ENCODE assay signal across 8 cellular contexts in the genomic region with DNA sequence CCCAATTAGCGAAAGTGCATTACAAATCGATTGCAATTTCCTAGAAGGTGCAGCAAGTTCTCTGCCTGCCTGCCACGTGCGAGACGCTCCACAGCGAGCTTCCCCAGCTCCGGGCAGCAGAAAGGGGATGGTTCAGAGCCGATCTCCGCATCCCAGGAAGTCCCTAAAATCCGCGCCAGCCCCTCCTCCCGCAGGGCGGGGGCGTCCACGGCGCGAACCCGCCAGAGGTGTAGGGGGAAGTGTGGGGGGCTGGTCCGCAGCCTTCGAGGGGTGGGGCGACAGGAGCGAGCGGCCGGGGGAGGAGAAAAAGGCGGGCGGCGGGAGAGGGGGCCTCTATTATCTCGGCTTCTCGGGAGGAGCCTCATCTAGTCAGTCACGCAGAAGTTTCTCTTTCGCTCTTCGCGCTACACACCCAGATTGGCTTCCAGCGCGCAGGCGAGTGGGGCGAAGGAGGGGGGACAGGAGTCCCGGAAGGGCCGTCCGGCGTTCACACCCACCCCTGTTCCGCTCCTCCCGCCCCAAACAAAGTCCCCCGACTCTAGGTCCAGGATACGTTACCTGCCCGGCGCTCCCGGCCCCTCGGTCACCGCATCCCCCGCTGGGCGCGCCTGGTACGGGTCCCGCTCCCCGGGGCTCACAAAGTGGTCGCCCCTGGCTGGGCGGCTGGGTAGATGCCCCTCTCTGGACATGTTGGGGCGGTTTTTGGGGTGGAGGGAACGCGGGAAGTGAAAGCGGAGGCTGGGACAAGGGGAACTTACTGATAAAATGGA. TPM values are rescaled to one million over a fixed set of nuclear protein-coding genes. Genes with fewer than 3 reads are reported as not detected.
DNase-seq lines count a peak whose midpoint lies in the region; ATAC-seq and TF ChIP-seq lines count a peak whose summit lies in the region.

No MANE protein-coding gene starts in this region.

- no peaks in the 10 kb centered on the region for H3K79me1 ChIP-seq in neuronal stem cell (ENCODE audit: low read depth, low read length)

- no peak overlapping the region for H3K4ac ChIP-seq in neuronal stem cell (ENCODE audit: low read length)

- H2BK12ac ChIP-seq in neuronal stem cell (ENCODE audit: low read length), result no peak overlapping the region

- no peak overlapping the region for H4K8ac ChIP-seq in neuronal stem cell (ENCODE audit: low read depth, low read length)

- H2BK120ac ChIP-seq in neuronal stem cell (ENCODE audit: low read depth, low read length), result peak overlapping the region; percentile 95

- H3K4me3 ChIP-seq in H7 (ENCODE audit: insufficient read depth, low read depth, low read length) (peak overlapping the region; percentile 74), neuronal stem cell (ENCODE audit: low read length in 2 of 2) (peak overlapping the region; percentile 80 to 98)

- WGBS in neuronal stem cell (ENCODE audit: extremely low coverage in 2 of 2, insufficient read length in 2 of 2, insufficient replicate concordance in 1 of 2), 2 donors, result no CpG with 5 or more reads among the region's 62 CpGs

- ATAC-seq in foreskin keratinocyte, result peak; percentile 85

- H3K14ac ChIP-seq in neuronal stem cell (ENCODE audit: low read length), result peak overlapping the region; percentile 79

- no peak for TF ChIP-seq CTCF in foreskin keratinocyte (conservative IDR thresholded peaks at IDR 0.05)

- H3K9me3 ChIP-seq in ES-I3 (ENCODE audit: control insufficient read depth, insufficient read depth, low read length) (no peaks in the 10 kb centered on the region), neuronal stem cell (replicated peaks in 1 of 2; ENCODE audit: control insufficient read depth in 2 of 2, insufficient read depth in 1 of 2, low read depth in 1 of 2, low read length in 2 of 2) (no peaks in the 10 kb centered on the region)

- peak overlapping the region; percentile 75 for H3K4me2 ChIP-seq in neuronal stem cell (ENCODE audit: insufficient read depth, low read length, poor library complexity, severe bottlenecking)

- H3K4me1 ChIP-seq in ES-I3 (ENCODE audit: insufficient read depth, low read length), result no peaks in the 10 kb centered on the region; the same call in 1 of the 2 replicates
- peaks cover 10% of the 10 kb centered on the region for H3K4me1 ChIP-seq in foreskin keratinocyte
- H3K4me1 ChIP-seq in neuronal stem cell (ENCODE audit: control insufficient read depth in 2 of 2, insufficient read depth in 1 of 2, low read depth in 1 of 2, low read length in 2 of 2), result no peaks in the 10 kb centered on the region

- H2BK5ac ChIP-seq in neuronal stem cell (ENCODE audit: low read length), result peak overlapping the region; percentile 62

- H3K9ac ChIP-seq in ES-I3 (ENCODE audit: low read depth, low read length) (peak overlapping the region; percentile 90), neuronal stem cell (ENCODE audit: low read depth, low read length, poor library complexity) (peak overlapping the region; percentile 86)

- no peak overlapping the region for H2AK5ac ChIP-seq in neuronal stem cell (ENCODE audit: low read depth, low read length)

- no peak overlapping the region for H4K91ac ChIP-seq in neuronal stem cell (ENCODE audit: low read depth, low read length, poor library complexity)

- H2BK15ac ChIP-seq in neuronal stem cell (ENCODE audit: low read length), result peak overlapping the region; percentile 67

- H2AFZ ChIP-seq in neuronal stem cell (ENCODE audit: low read length), result peak overlapping the region; percentile 98

- H3K36me3 ChIP-seq in ES-I3 (ENCODE audit: insufficient read depth, low read length) (no peaks in the 10 kb centered on the region), H7 (replicated peaks; ENCODE audit: control insufficient read depth, insufficient read depth, low read length) (no peaks in the 10 kb centered on the region), neuronal stem cell (replicated peaks in 1 of 2; ENCODE audit: control insufficient read depth in 2 of 2, insufficient read depth in 2 of 2, low read length in 2 of 2) (no peaks in the 10 kb centered on the region)

- peak overlapping the region; percentile 100 for H3K27ac ChIP-seq in foreskin keratinocyte
- H3K27ac ChIP-seq in neuronal stem cell (replicated peaks; ENCODE audit: low read length), result peak overlapping the region; percentile 92

- peaks cover 11% of the 10 kb centered on the region; the same call in 1 of the 2 replicates for H3K27me3 ChIP-seq in H7 (ENCODE audit: control insufficient read depth, insufficient read depth, low read length)
- H3K27me3 ChIP-seq in foreskin keratinocyte, result no peaks in the 10 kb centered on the region
- peaks cover 0 to 26% (median 1%) of the 10 kb centered on the region in 3 experiments for H3K27me3 ChIP-seq in neuronal stem cell (ENCODE audit: control insufficient read depth in 3 of 3, insufficient read depth in 3 of 3, low read depth in 1 of 3, low read length in 3 of 3)

- peak overlapping the region; percentile 99 for H3K18ac ChIP-seq in neuronal stem cell (ENCODE audit: low read length)

- peak; percentile 86 for DNase-seq in H7
- DNase-seq in LoVo (ENCODE audit: low spot score), result peak; percentile 87
- DNase-seq in SIG-M5 (lab: John Stamatoyannopoulos, UW), result peak; percentile 86
- peak; percentile 78 for DNase-seq in activated gamma-delta T cell treated with anti-CD3 and anti-CD28 coated beads, Interleukin-2, amount 50 U/mL, for 16 hours (ENCODE audit: low read depth)
- DNase-seq in foreskin keratinocyte, result peak; percentile 83 to 90
- DNase-seq in neuronal stem cell (ENCODE audit: low spot score), result peak; percentile 74
- peak; percentile 86 for DNase-seq in superior temporal gyrus (ENCODE audit: extremely low spot score)

- H3K23ac ChIP-seq in neuronal stem cell (ENCODE audit: low read depth, low read length, poor library complexity), result peak overlapping the region; percentile 97

RNA-seq across cellular contexts. Expression of a gene that starts 9.1 kb away (rescaled TPM):
- 0.37 and 0.45 TPM in 2 replicates for total RNA-seq in H7 (2014; rRNA removed; shearing (Covaris generic))
- 0.31 and 0.32 TPM in 2 replicates for total RNA-seq in foreskin keratinocyte
- polyA plus RNA-seq in foreskin keratinocyte, result 0.17 and 0.30 TPM in 2 replicates
- polyA plus RNA-seq in neuronal stem cell (2013, experiment 1 of 2), result 0.25 TPM
- 0.37 TPM for polyA plus RNA-seq in neuronal stem cell (2013, experiment 2 of 2)

Comparison
In these comparisons a context has a peak if more than half of its experiments do, and no peak if none do; other contexts are left out.
1. Peak in every context shown above with its lines: DNase-seq, ATAC-seq, H3K4me3 ChIP-seq and H3K27ac ChIP-seq.